ENCODE assay signal across 31 cellular contexts in the genomic region with DNA sequence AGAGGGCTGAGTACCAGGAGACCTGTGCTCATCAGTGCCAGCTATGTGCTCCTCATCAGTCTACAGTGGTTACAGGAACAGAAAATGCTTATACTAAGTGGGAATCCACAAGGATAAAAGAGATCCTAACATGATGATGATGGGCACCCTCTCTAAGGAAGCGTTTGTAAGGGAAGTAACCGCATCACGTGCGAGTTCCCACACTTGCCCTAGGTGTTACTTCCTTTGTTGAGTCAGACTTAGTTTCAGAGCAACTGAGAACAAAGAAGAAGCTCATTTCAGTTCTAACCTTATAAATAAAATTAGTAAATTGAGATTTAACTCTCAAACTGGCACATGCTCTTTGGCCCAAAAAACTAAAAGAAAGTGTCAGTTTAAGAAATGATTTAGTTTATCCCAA.
"Had no signal": no experiment of that assay in that cellular context is flagged by ENCODE, and none has a peak within 500 bp of the region (broad histone marks: within the 10 kb centered on the region; RNA-seq: fewer than 3 reads in every experiment).

No MANE protein-coding gene starts in this region.

- H3K4me2 ChIP-seq: neural progenitor cell, smooth muscle cell had no signal

- H3K27me3 Mint-ChIP-seq: stimulated activated memory B cell treated with anti-CD40 and anti-IgM and Interleukin-4, amounts not matched to agents 10 μg/mL and 1 μg/mL and 100 μg/mL, for 72 hours had no signal

- H3K9me3 ChIP-seq: left lung, prostate gland, right atrium auricular region, testis, tibial artery had no signal

- H3K4me1 Mint-ChIP-seq: naive thymus-derived CD4-positive, alpha-beta T cell; nephron; neural progenitor cell; stimulated activated memory B cell treated with anti-CD40 and anti-IgM and Interleukin-4, amounts not matched to agents 10 μg/mL and 1 μg/mL and 100 μg/mL, for 72 hours had no signal

- H3K27ac Mint-ChIP-seq: effector memory CD8-positive, alpha-beta T cell; naive thymus-derived CD4-positive, alpha-beta T cell; nephron; neural progenitor cell; stimulated activated memory B cell treated with anti-CD40 and anti-IgM and Interleukin-4, amounts not matched to agents 10 μg/mL and 1 μg/mL and 100 μg/mL, for 72 hours; type B pancreatic cell had no signal

- H3K4me3 Mint-ChIP-seq: effector memory CD8-positive, alpha-beta T cell; naive thymus-derived CD4-positive, alpha-beta T cell; nephron; neural progenitor cell; stimulated activated memory B cell treated with anti-CD40 and anti-IgM and Interleukin-4, amounts not matched to agents 10 μg/mL and 1 μg/mL and 100 μg/mL, for 72 hours; type B pancreatic cell had no signal

- DNase-seq: dermis blood vessel endothelial cell; effector memory CD8-positive, alpha-beta T cell; foreskin keratinocyte; glutamatergic neuron; heart right ventricle; hippocampal formation; left cardiac atrium; left lung; mesenchymal stem cell; midbrain; naive thymus-derived CD4-positive, alpha-beta T cell; nucleus accumbens; stimulated activated CD4-positive, alpha-beta T cell treated with anti-CD3 and anti-CD28 coated beads, Interleukin-12 subunit alpha, Interleukin-12 subunit beta, amount 100 ng/mL, for 4 hours; stimulated activated CD4-positive, alpha-beta T cell treated with anti-CD3 and anti-CD28 coated beads, Interleukin-2, amount 100 ng/mL, for 24 hours; stimulated activated CD4-positive, alpha-beta T cell treated with anti-CD3 and anti-CD28 coated beads, Interleukin-4, amount 100 ng/mL, for 24 hours; stimulated activated naive CD8-positive, alpha-beta T cell treated with anti-CD3 and anti-CD28 coated beads, Interleukin-15, Interleukin-2, amounts not matched to agents 100 U/mL and 50 U/mL, for 24 hours; substantia nigra; testis; tibial artery had no signal

- H3K9ac ChIP-seq: neural progenitor cell had no signal

- FAIRE-seq: endometrium, islet of Langerhans, urothelium cell line had no signal

- H3K27me3 ChIP-seq: foreskin keratinocyte, left lung, neural progenitor cell, right atrium auricular region, testis, tibial artery had no signal

- H2AFZ ChIP-seq: neural progenitor cell had no signal

- ATAC-seq: effector memory CD8-positive, alpha-beta T cell; foreskin keratinocyte; heart right ventricle; left cardiac atrium; left lung; naive thymus-derived CD4-positive, alpha-beta T cell; sciatic nerve; stimulated activated memory B cell treated with anti-CD40 and anti-IgM and Interleukin-4, amounts not matched to agents 10 μg/mL and 1 μg/mL and 100 μg/mL, for 72 hours; stimulated activated naive CD8-positive, alpha-beta T cell treated with anti-CD3 and anti-CD28 coated beads, Interleukin-15, Interleukin-2, amounts not matched to agents 100 U/mL and 50 U/mL, for 24 hours had no signal

- H3K36me3 Mint-ChIP-seq: neural progenitor cell; stimulated activated memory B cell treated with anti-CD40 and anti-IgM and Interleukin-4, amounts not matched to agents 10 μg/mL and 1 μg/mL and 100 μg/mL, for 72 hours; type B pancreatic cell had no signal

- H3K36me3 ChIP-seq: heart right ventricle, left lung, neural progenitor cell, prostate gland, right atrium auricular region, tibial artery had no signal

- H3K27ac ChIP-seq: coronary artery, foreskin keratinocyte, heart right ventricle, left lung, neural progenitor cell, prostate gland, right atrium auricular region, testis, tibial artery had no signal

- H3K9me3 Mint-ChIP-seq: effector memory CD8-positive, alpha-beta T cell; stimulated activated memory B cell treated with anti-CD40 and anti-IgM and Interleukin-4, amounts not matched to agents 10 μg/mL and 1 μg/mL and 100 μg/mL, for 72 hours; type B pancreatic cell had no signal

- H3K4me1 ChIP-seq: foreskin keratinocyte, heart right ventricle, left lung, neural progenitor cell, prostate gland, right atrium auricular region, testis, tibial artery had no signal

- H3K4me3 ChIP-seq: coronary artery, heart right ventricle, left lung, neural progenitor cell, prostate gland, right atrium auricular region, smooth muscle cell, testis, tibial artery had no signal
